Comparison of ENCODE assay signal across 28 cellular contexts in genomic region chr7:78118470-78118869, GRCh38.
"Had no signal": no experiment of that assay in that cellular context is flagged by ENCODE, and none has a peak within 500 bp of the region (broad histone marks: within the 10 kb centered on the region; RNA-seq: fewer than 3 reads in every experiment).

No MANE protein-coding gene starts in this region.

- H3K36me3 ChIP-seq: colonic mucosa, esophagus squamous epithelium, gastroesophageal sphincter, heart left ventricle, left lung, lower lobe of right lung had no signal

- DNase-seq: colonic mucosa; cortex of kidney; effector CD8-positive, alpha-beta T cell; effector memory CD8-positive, alpha-beta T cell; endodermal cell; erythroblast; esophagus squamous epithelium; foreskin keratinocyte; heart left ventricle; hypothalamus; immature natural killer cell; left cardiac atrium; left lung; left ventricle myocardium superior; lower lobe of right lung; mesenchymal stem cell; mucosa of descending colon; naive B cell had no signal

- H2AFZ ChIP-seq: hepatocyte had no signal

- ATAC-seq: effector memory CD8-positive, alpha-beta T cell; esophagus mucosa; foreskin keratinocyte; gastroesophageal sphincter; heart left ventricle; left cardiac atrium; left lung; left ventricle myocardium superior; lower lobe of right lung; mucosa of descending colon had no signal

- H3K4me1 Mint-ChIP-seq: endodermal cell, immature natural killer cell, naive B cell had no signal

- H3K27ac ChIP-seq: colonic mucosa, epithelial cell of prostate, esophagus squamous epithelium, foreskin keratinocyte, gastroesophageal sphincter, heart left ventricle, hepatocyte, left lung, lower lobe of right lung had no signal

- H3K4me1 ChIP-seq: colonic mucosa, esophagus squamous epithelium, foreskin keratinocyte, gastroesophageal sphincter, heart left ventricle, left lung, lower lobe of right lung had no signal

- H3K4me3 ChIP-seq: colonic mucosa, esophagus squamous epithelium, gastroesophageal sphincter, heart left ventricle, hepatocyte, left lung, lower lobe of right lung, mucosa of descending colon had no signal

- H3K9me3 ChIP-seq: colonic mucosa, esophagus squamous epithelium, gastroesophageal sphincter, heart left ventricle, left lung, lower lobe of right lung, mucosa of descending colon had no signal

- H3K27ac Mint-ChIP-seq: dendritic cell treated with granulocyte-macrophage colony-stimulating factor and Interleukin-4, amounts not matched to agents 40 ng/mL and 50 ng/mL, for 4 days; effector memory CD8-positive, alpha-beta T cell; endodermal cell; immature natural killer cell; mesothelial cell of epicardium; naive B cell had no signal

- H3K4me2 ChIP-seq: hepatocyte had no signal

- H3K27me3 ChIP-seq: colonic mucosa, esophagus squamous epithelium, foreskin keratinocyte, gastroesophageal sphincter, heart left ventricle, hepatocyte, left lung had no signal

- H3K4me3 Mint-ChIP-seq: dendritic cell treated with granulocyte-macrophage colony-stimulating factor and Interleukin-4, amounts not matched to agents 40 ng/mL and 50 ng/mL, for 4 days; effector memory CD8-positive, alpha-beta T cell; endodermal cell; immature natural killer cell; mesothelial cell of epicardium; naive B cell had no signal

- FAIRE-seq: endometrium, frontal cortex, islet of Langerhans, keratinocyte had no signal

- H3K79me2 ChIP-seq: hepatocyte had no signal

- H3K36me3 Mint-ChIP-seq: immature natural killer cell, mesothelial cell of epicardium, naive B cell had no signal

- H3K9me3 Mint-ChIP-seq: dendritic cell treated with granulocyte-macrophage colony-stimulating factor and Interleukin-4, amounts not matched to agents 40 ng/mL and 50 ng/mL, for 4 days; effector memory CD8-positive, alpha-beta T cell; endodermal cell had no signal
